ENCODE assay signal across 7 cellular contexts in genomic region chr14:59055439-59056045, GRCh38.
A peak's percentile ranks its signal among the peaks of the same experiment; 100 is the strongest.
DNase-seq lines count a peak whose midpoint lies in the region; ATAC-seq, FAIRE-seq and TF ChIP-seq lines count a peak whose summit lies in the region.

No MANE protein-coding gene starts in this region.

- TF ChIP-seq POLR2A in vagina (IDR thresholded peaks at IDR 0.05) = no peak

- no peaks in the 10 kb centered on the region for H3K27me3 ChIP-seq in lower lobe of right lung (ENCODE audit: low read depth)
- no peaks in the 10 kb centered on the region for H3K27me3 ChIP-seq in vagina

- H3K4me3 ChIP-seq in Jurkat, Clone E6-1 (ENCODE audit: low read length) = no peak overlapping the region
- no peak overlapping the region for H3K4me3 ChIP-seq in lower lobe of right lung
- H3K4me3 ChIP-seq in vagina = no peak overlapping the region

- H3K4me1 ChIP-seq in lower lobe of right lung = no peaks in the 10 kb centered on the region
- no peaks in the 10 kb centered on the region for H3K4me1 ChIP-seq in vagina

- DNase-seq in Daoy (ENCODE audit: low read depth) (peak; percentile 35), RPMI8226 (peak; percentile 12), lower lobe of right lung (no peak), vagina (ENCODE audit: extremely low spot score in 2 of 2) (no peak)
- peak; percentile 12 for DNase-seq in Jurkat, Clone E6-1 (ENCODE audit: low read depth, low spot score)

- peak; percentile 84 for ATAC-seq in GM19467 (IDR thresholded peaks at IDR 0.05; ENCODE audit: unreplicated experiment)
- peak; percentile 65 to 83 for ATAC-seq in lower lobe of right lung

- TF ChIP-seq CTCF in lower lobe of right lung (IDR thresholded peaks at IDR 0.05) = peak; percentile 76
- TF ChIP-seq CTCF in vagina (IDR thresholded peaks at IDR 0.05) = peak; percentile 60 to 78 (median 71)

- H3K36me3 ChIP-seq in lower lobe of right lung = no peaks in the 10 kb centered on the region
- H3K36me3 ChIP-seq in vagina = no peaks in the 10 kb centered on the region

- H3K9me3 ChIP-seq in lower lobe of right lung (no peaks in the 10 kb centered on the region), vagina (no peaks in the 10 kb centered on the region)

- H3K27ac ChIP-seq in lower lobe of right lung (no peak overlapping the region), vagina (no peak overlapping the region)

- peak; percentile 71 for FAIRE-seq in colon (lab: Jason Lieb, UNC)

- intact Hi-C loops in lower lobe of right lung (cut with DNase I) (no loop called here), vagina (cut with DNase I) (no loop called here)

Comparison
In these comparisons a context has a peak if more than half of its experiments do, and no peak if none do; other contexts are left out.
1. DNase-seq: peak in Daoy (single experiment), Jurkat, Clone E6-1 (single experiment) and RPMI8226 (single experiment); none in lower lobe of right lung (single experiment) and vagina (0 of 2).